ENCODE assay signal across 10 cellular contexts in genomic region chr6:27631614-27631925, GRCh38.
A peak's percentile ranks its signal among the peaks of the same experiment; 100 is the strongest.
DNase-seq lines count a peak whose midpoint lies in the region; ATAC-seq, FAIRE-seq and TF ChIP-seq lines count a peak whose summit lies in the region.
"Had no signal": no experiment of that assay in that cellular context is flagged by ENCODE, and none has a peak within 500 bp of the region (broad histone marks: within the 10 kb centered on the region; RNA-seq: fewer than 3 reads in every experiment).

No MANE protein-coding gene starts in this region.

- H3K4me1 Mint-ChIP-seq in Caco-2 (ENCODE audit: low read depth, unreplicated experiment): no peaks in the 10 kb centered on the region
- peaks cover 15% of the 10 kb centered on the region for H3K4me1 Mint-ChIP-seq in neural crest cell

- no peaks in the 10 kb centered on the region for H3K27me3 ChIP-seq in Caco-2 (replicated peaks; ENCODE audit: control insufficient read depth, insufficient read depth, low read length)
- H3K27me3 ChIP-seq in GM12878 (replicated peaks in 1 of 2; ENCODE audit: control insufficient read depth in 2 of 2, insufficient read depth in 2 of 2, low read length in 1 of 2): no peaks in the 10 kb centered on the region
- H3K27me3 ChIP-seq in psoas muscle (ENCODE audit: insufficient read depth in 3 of 3, low read length in 2 of 3): peaks cover 1 to 62% (median 3%) of the 10 kb centered on the region in 3 donors
- H3K27me3 ChIP-seq: right atrium auricular region had no signal

- no peak for TF ChIP-seq EP300 in GM12878 (IDR thresholded peaks at IDR 0.05; ENCODE audit: borderline replicate concordance in 1 of 2, control insufficient read depth in 1 of 2, low read depth in 2 of 2, low read length in 2 of 2)

- WGBS in GM12878 (ENCODE audit: insufficient coverage, insufficient replicate concordance, low lambda C conversion rate, missing lambda C conversion rate): 100% methylated on average over 1 of the region's 1 CpG
- whole genome bisulfite sequencing in psoas muscle, 3 donors: 83 to 97% (median 91%) methylated on average over 1 of the region's 1 CpG

- POLR2A ChIA-PET in Caco-2 (lab: Charles Lee) (interaction anchor here (1.0 to 1.1 kb wide), 3 partner anchors 14 to 454 kb away, joined by 3 read pairs; no protein-coding TSS in a partner anchor), GM12878 (lab: Charles Lee) (no interaction called here)

- no peak overlapping the region for H3K4me2 ChIP-seq in GM12878 (ENCODE audit: control insufficient read depth, insufficient read depth)

- H3K9me3 Mint-ChIP-seq in Caco-2 (ENCODE audit: unreplicated experiment): peaks cover 18% of the 10 kb centered on the region
- H3K9me3 Mint-ChIP-seq in neural crest cell: peaks cover 5% of the 10 kb centered on the region

- H3K36me3 ChIP-seq in Caco-2 (ENCODE audit: control insufficient read depth, insufficient read depth, low read length): no peaks in the 10 kb centered on the region
- no peaks in the 10 kb centered on the region for H3K36me3 ChIP-seq in GM12878 (ENCODE audit: control insufficient read depth in 2 of 2, insufficient read depth in 2 of 2, low read length in 1 of 2)
- no peaks in the 10 kb centered on the region for H3K36me3 ChIP-seq in psoas muscle (ENCODE audit: insufficient read depth in 1 of 2, low read depth in 1 of 2)
- H3K36me3 ChIP-seq: right atrium auricular region had no signal

- CTCF ChIA-PET in Caco-2 (lab: Charles Lee) (interaction anchor here (1.7 kb wide), 1 partner anchor 121 kb away, joined by 8 read pairs; no protein-coding TSS in a partner anchor), GM12878 (lab: Yijun Ruan, JAX) (interaction anchor here (0.9 to 1.0 kb wide), 2 partner anchors 16 to 121 kb away, joined by 3 to 4 read pairs; no protein-coding TSS in a partner anchor)

- H3K27ac ChIP-seq in GM12878 (ENCODE audit: control insufficient read depth, insufficient read depth): no peak overlapping the region
- H3K27ac ChIP-seq in psoas muscle: no peak overlapping the region
- H3K27ac ChIP-seq: right atrium auricular region had no signal

- H3K9ac ChIP-seq in GM12878 (ENCODE audit: control insufficient read depth, insufficient read depth, low read length): no peak overlapping the region

- DNase-seq in Caco-2: no peak
- DNase-seq in GM12878 (ENCODE audit: low read depth, low spot score): no peak
- no peak for DNase-seq in neural crest cell (ENCODE audit: low read depth, low spot score)
- no peak for DNase-seq in GOT3 (lab: John Stamatoyannopoulos, UW)
- DNase-seq in psoas muscle: no peak
- DNase-seq in cardiac septum (ENCODE audit: low spot score): no peak
- DNase-seq: Kasumi-1 had no signal

- H3K36me3 Mint-ChIP-seq in Caco-2 (ENCODE audit: insufficient read depth, unreplicated experiment) (peaks cover 13% of the 10 kb centered on the region), neural crest cell (ENCODE audit: low read depth) (peaks cover 2% of the 10 kb centered on the region)

- no peak overlapping the region for H2AFZ ChIP-seq in GM12878 (ENCODE audit: control insufficient read depth, low read depth, low read length)

- no peaks in the 10 kb centered on the region for H3K79me2 ChIP-seq in GM12878 (ENCODE audit: control insufficient read depth, insufficient read depth, low read length)

- no peaks in the 10 kb centered on the region for H3K27me3 Mint-ChIP-seq in Caco-2 (ENCODE audit: insufficient read depth, unreplicated experiment)
- peaks cover 75% of the 10 kb centered on the region for H3K27me3 Mint-ChIP-seq in neural crest cell (ENCODE audit: low read depth)

- SMC1A ChIA-PET in GM12878 (lab: Charles Lee; ENCODE audit: uncharacterized antibody, unreplicated experiment): interaction anchor here (1.2 to 1.8 kb wide), 4 partner anchors 8 to 39 kb away, joined by 3 to 6 read pairs (median 3); no protein-coding TSS in a partner anchor

- intact Hi-C loops in Caco-2 (cut with micrococcal nuclease; ENCODE audit: unreplicated experiment) (loop anchor here (1.0 to 5.0 kb wide), 3 partner anchors 36 to 121 kb away; no protein-coding TSS in a partner anchor), GM12878 (cut with micrococcal nuclease; ENCODE audit: unreplicated experiment) (no loop called here), psoas muscle (cut with DNase I) (no loop called here), cardiac septum (cut with DNase I) (no loop called here)

- TF ChIP-seq RAD21 in GM12878 (IDR thresholded peaks at IDR 0.05; ENCODE audit: insufficient read depth, low read depth, low read length): no peak

- H3K4me1 ChIP-seq in Caco-2: no peaks in the 10 kb centered on the region
- H3K4me1 ChIP-seq in GM12878 (ENCODE audit: control insufficient read depth, insufficient read depth, low read length): no peaks in the 10 kb centered on the region
- no peaks in the 10 kb centered on the region for H3K4me1 ChIP-seq in psoas muscle

- H3K27ac Mint-ChIP-seq in Caco-2 (ENCODE audit: unreplicated experiment) (peak overlapping the region; percentile 88), neural crest cell (ENCODE audit: unreplicated experiment) (no peak overlapping the region)

- TF ChIP-seq CTCF in Caco-2 (IDR thresholded peaks at IDR 0.05; ENCODE audit: insufficient read depth in 1 of 2, low read depth in 1 of 2, low read length in 1 of 2, severe bottlenecking in 1 of 2, unreplicated experiment in 1 of 2): no peak
- no peak for TF ChIP-seq CTCF in GM12878 (IDR thresholded peaks at IDR 0.05 in 2 of 3, conservative IDR thresholded peaks at IDR 0.05 in 1 of 3; ENCODE audit: control insufficient read depth in 2 of 3, extremely low read depth in 1 of 3, insufficient read depth in 1 of 3, low read depth in 3 of 3, low read length in 3 of 3)
- TF ChIP-seq CTCF in neural crest cell (conservative IDR thresholded peaks at IDR 0.05): no peak
- TF ChIP-seq CTCF in psoas muscle (IDR thresholded peaks at IDR 0.05): no peak

- peak; percentile 25 for ATAC-seq in HG02610 (IDR thresholded peaks at IDR 0.05; ENCODE audit: unreplicated experiment)
- ATAC-seq in GM12878: no peak; the same call in 2 of the 3 replicates
- no peak for ATAC-seq in psoas muscle
- no peak for ATAC-seq in GM19035 (IDR thresholded peaks at IDR 0.05; ENCODE audit: unreplicated experiment)

- H3K4me3 Mint-ChIP-seq in Caco-2 (ENCODE audit: unreplicated experiment) (peak overlapping the region; percentile 90), neural crest cell (peak overlapping the region; percentile 98)

- no peak for FAIRE-seq in GM12878 (lab: Jason Lieb, UNC)

- no peaks in the 10 kb centered on the region for H4K20me1 ChIP-seq in GM12878 (ENCODE audit: control insufficient read depth, insufficient read depth)

- BruUV-seq in Caco-2 (replicated peaks; lab: Mats Ljungman, UMichigan): TSS peak; percentile 100
- no TSS peak for BruUV-seq in GM12878 (replicated peaks; lab: Mats Ljungman, UMichigan)

- no peak for TF ChIP-seq POLR2A in GM12878 (IDR thresholded peaks at IDR 0.05; ENCODE audit: low read depth, low read length)

- RAD21 ChIA-PET in GM12878 (lab: Charles Lee; ENCODE audit: unreplicated experiment): no interaction called here

- H3K4me3 ChIP-seq in Caco-2 (ENCODE audit: low read depth, low read length) (peak overlapping the region; percentile 51), GM12878 (peak overlapping the region; percentile 67; the same call in 1 of the 2 replicates), psoas muscle (no peak overlapping the region)

- H3K9me3 ChIP-seq in Caco-2 (0 out of 2 replicates have a peak, but pooled peaks cover 3% of the 10 kb centered on the region), GM12878 (replicated peaks; ENCODE audit: control insufficient read depth, insufficient read depth, low read length) (no peaks in the 10 kb centered on the region; the same call in 1 of the 3 replicates), psoas muscle (no peaks in the 10 kb centered on the region)
- H3K9me3 ChIP-seq: right atrium auricular region had no signal

- in situ Hi-C loops in GM12878 (cut with MboI): loop anchor here (25.0 kb wide), 1 partner anchor 969 kb away; the partner anchor contains the start of gene ZNF322

TF ChIP-seq in GM12878, 131 proteins besides CTCF, POLR2A, EP300 and RAD21 (continues in another document):
- TF ChIP-seq TCF3 (IDR thresholded peaks at IDR 0.05; ENCODE audit: borderline replicate concordance, insufficient read depth, low read depth, low read length) (no peak), NR2C1 (IDR thresholded peaks at IDR 0.05) (no peak), BCL11A (IDR thresholded peaks at IDR 0.05; ENCODE audit: low read depth, low read length) (no peak), FOS (IDR thresholded peaks at IDR 0.05; ENCODE audit: borderline replicate concordance, extremely low read depth, insufficient read length) (no peak), MYB (IDR thresholded peaks at IDR 0.05; ENCODE audit: borderline replicate concordance, low read depth, low read length) (no peak), HDGF (IDR thresholded peaks at IDR 0.05) (no peak), ATF3 (IDR thresholded peaks at IDR 0.05; ENCODE audit: borderline replicate concordance, extremely low read depth, low read depth, low read length) (no peak), CHD2 (IDR thresholded peaks at IDR 0.05; ENCODE audit: borderline replicate concordance, low read depth, low read length) (no peak), NR2F1 (conservative IDR thresholded peaks at IDR 0.05) (no peak), MTA3 (IDR thresholded peaks at IDR 0.05; ENCODE audit: borderline replicate concordance, low read length) (no peak), SMAD1 (IDR thresholded peaks at IDR 0.05; ENCODE audit: low read depth, partially characterized antibody) (no peak), CBX3 (IDR thresholded peaks at IDR 0.05; ENCODE audit: borderline replicate concordance, low read depth) (no peak), CBX5 (IDR thresholded peaks at IDR 0.05; ENCODE audit: low read depth) (no peak), IKZF1 (conservative IDR thresholded peaks at IDR 0.05) (no peak), CEBPB (IDR thresholded peaks at IDR 0.05; ENCODE audit: borderline replicate concordance in 1 of 2, low read depth in 2 of 2, low read length in 2 of 2) (no peak), BRCA1 (IDR thresholded peaks at IDR 0.05; ENCODE audit: low read depth, low read length) (no peak), IRF3 (IDR thresholded peaks at IDR 0.05) (no peak), LARP7 (IDR thresholded peaks at IDR 0.05) (no peak)
